Comparison of ENCODE assay signal across 8 cellular contexts in genomic region chr7:151123485-151124204, GRCh38. TPM values are rescaled to one million over a fixed set of nuclear protein-coding genes. Genes with fewer than 3 reads are reported as not detected.
DNase-seq lines count a peak whose midpoint lies in the region; ATAC-seq, FAIRE-seq and TF ChIP-seq lines count a peak whose summit lies in the region.
"Had no signal": no experiment of that assay in that cellular context is flagged by ENCODE, and none has a peak within 500 bp of the region (broad histone marks: within the 10 kb centered on the region; RNA-seq: fewer than 3 reads in every experiment).

No MANE protein-coding gene starts in this region.

- WGBS in K562 (ENCODE audit: insufficient coverage, low coverage, missing lambda C conversion rate) = 70% methylated on average over 37 of the region's 40 CpGs

- no peak overlapping the region for H3K27ac ChIP-seq in K562 (ENCODE audit: extremely low read depth, low read depth, low read length)

- H3K4me1 ChIP-seq in K562 (replicated peaks in 1 of 2; ENCODE audit: control insufficient read depth in 2 of 2, insufficient read depth in 2 of 2, low read length in 2 of 2) = peaks cover 0 to 47% of the 10 kb centered on the region in 2 experiments; a peak in 1 of 5 replicates

- H3K36me3 ChIP-seq in K562 (ENCODE audit: control insufficient read depth, insufficient read depth, low read length) = peaks cover 95% of the 10 kb centered on the region

- TF ChIP-seq EP300 in K562 (IDR thresholded peaks at IDR 0.05; ENCODE audit: low read length) = no peak

- TF ChIP-seq RAD21 in K562 (CRISPR knock-in tag; conservative IDR thresholded peaks at IDR 0.05 in 1 of 2, IDR thresholded peaks at IDR 0.05 in 1 of 2) = peak; percentile 86 to 94

- no peak overlapping the region for H3K4me2 ChIP-seq in K562 (ENCODE audit: insufficient read depth, low read length)

- intact Hi-C loops in K562 (cut with micrococcal nuclease) = loop anchor here (1.0 to 2.0 kb wide), 3 partner anchors 49 to 179 kb away; no protein-coding TSS in a partner anchor

- H3K9me1 ChIP-seq in K562 (ENCODE audit: control insufficient read depth, insufficient read depth, low read length) = peaks cover 5% of the 10 kb centered on the region

- peaks cover 10% of the 10 kb centered on the region; the same call in 2 of the 3 replicates for H3K79me2 ChIP-seq in K562 (ENCODE audit: control insufficient read depth, insufficient read depth, low read length)

- H2AFZ ChIP-seq in K562 (ENCODE audit: low read depth, low read length) = no peak overlapping the region

- peaks cover 15% of the 10 kb centered on the region for H4K20me1 ChIP-seq in K562 (replicated peaks; ENCODE audit: control insufficient read depth, insufficient read depth, low read length)

- POLR2A ChIA-PET in K562 (lab: Yijun Ruan, JAX) = interaction anchor here (0.9 to 1.2 kb wide), 5 partner anchors 8 to 120 kb away, joined by 3 to 7 read pairs (median 4); no protein-coding TSS in a partner anchor

- DNase-seq in NCI-H2107 (lab: John Stamatoyannopoulos, UW) = peak; percentile 81
- peak; percentile 95 to 97 (median 96) for DNase-seq in K562 (ENCODE audit: extremely low read depth in 1 of 4, low spot score in 3 of 4)
- peak; percentile 71 for DNase-seq in iPS DF 19.7 (ENCODE audit: low read depth, low spot score)
- peak; percentile 82 for DNase-seq in stimulated activated CD4-positive, alpha-beta T cell treated with anti-CD3 and anti-CD28 coated beads, Interleukin-12 subunit alpha, Interleukin-12 subunit beta, amount 100 ng/mL, for 4 hours

- H3K9me3 ChIP-seq in K562 (replicated peaks; ENCODE audit: control insufficient read depth, insufficient read depth, low read depth, low read length) = no peaks in the 10 kb centered on the region

- peak; percentile 29 for FAIRE-seq in TTC549 (lab: Jason Lieb, UNC)
- peak; percentile 100 for FAIRE-seq in K562 (lab: Jason Lieb, UNC)

- no peaks in the 10 kb centered on the region; a peak in 1 of 5 replicates for H3K27me3 ChIP-seq in K562 (ENCODE audit: control insufficient read depth in 2 of 2, insufficient read depth in 2 of 2, low read length in 2 of 2)

- no TSS peak for BruUV-seq in K562 (replicated peaks; lab: Mats Ljungman, UMichigan)

- no peak overlapping the region for H3K4me3 ChIP-seq in K562

- no peak for TF ChIP-seq POLR2A in K562 (conservative IDR thresholded peaks at IDR 0.05)

- peak; percentile 100 for TF ChIP-seq CTCF in K562 (IDR thresholded peaks at IDR 0.05 in 2 of 3, conservative IDR thresholded peaks at IDR 0.05 in 1 of 3; ENCODE audit: insufficient read depth in 2 of 3, low read depth in 1 of 3, low read length in 3 of 3)

- 0 out of 4 replicates have a peak overlapping the region, but pooled peaks of 1 of the 2 experiments have one; percentile 1 for H3K9ac ChIP-seq in K562 (ENCODE audit: insufficient read depth in 1 of 2, low read depth in 2 of 2, low read length in 2 of 2)

- CTCF ChIA-PET in K562 (lab: Yijun Ruan, JAX; ENCODE audit: low intra/inter-chr PET ratio) = interaction anchor here (0.6 to 4.4 kb wide), 9 partner anchors 10 to 325 kb away, joined by 3 to 74 read pairs (median 6); partner anchors contain the start of gene GBX1

- in situ Hi-C loops in K562 (cut with MboI) = no loop called here

- ATAC-seq in GM18498 (IDR thresholded peaks at IDR 0.05; ENCODE audit: unreplicated experiment) (peak; percentile 86), HG02943 (IDR thresholded peaks at IDR 0.05; ENCODE audit: low read depth, unreplicated experiment) (peak; percentile 77), K562 (peak; percentile 100)

TF ChIP-seq in K562, 482 proteins besides CTCF, POLR2A, EP300 and RAD21 (continues in another document):
- TF ChIP-seq CTBP1 (IDR thresholded peaks at IDR 0.05; ENCODE audit: borderline replicate concordance) (peak; percentile 57; the same call in 1 of the 2 replicates), JUND (IDR thresholded peaks at IDR 0.05; ENCODE audit: borderline replicate concordance, low read depth, low read length) (peak; percentile 69; the same call in 1 of the 2 replicates), JUND (tag; IDR thresholded peaks at IDR 0.05; ENCODE audit: borderline replicate concordance, low read depth, low read length) (peak; percentile 12; the same call in 1 of the 3 replicates), CC2D1A (IDR thresholded peaks at IDR 0.05) (peak; percentile 86), NR2F6 (CRISPR knock-in tag; IDR thresholded peaks at IDR 0.05) (0 out of 2 replicates have a peak, but pooled peaks have one; percentile 42), TBL1XR1 (IDR thresholded peaks at IDR 0.05; ENCODE audit: low read length in 2 of 2) (0 out of 4 replicates have a peak, but pooled peaks have one; percentile 21 to 57)

RNA-seq across cellular contexts. Expression of gene AGAP3, which starts 37.4 kb away (rescaled TPM):
- total RNA-seq in K562 (2011; cell fraction: chromatin; rRNA removed; ENCODE audit: low replicate concordance) = 309 and 657 TPM in 2 replicates
- total RNA-seq in K562 (2011; cell fraction: nucleolus; rRNA removed) = 263 and 322 TPM in 2 replicates
- total RNA-seq in K562 (2011; cell fraction: nucleoplasm; rRNA removed) = 258 and 293 TPM in 2 replicates
- 62.2 and 94.2 TPM in 2 replicates for total RNA-seq in K562 (2014; rRNA removed)
- total RNA-seq in K562 (2014; rRNA removed; fragmentation: Illumina TruSeq; extraction: Trizol) = 34.6 and 44.0 TPM in 2 replicates
- 59.8 and 60.0 TPM in 2 replicates for total RNA-seq in K562 (2015; rRNA removed; fragmentation: Illumina TruSeq; extraction: Trizol)
- 178 and 208 TPM in 2 replicates for total RNA-seq in K562 (2021)
- polyA plus RNA-seq in K562 (2011; rRNA removed) = 61.4 and 65.4 TPM in 2 replicates
- 86.8 and 233 TPM in 2 replicates for polyA plus RNA-seq in K562 (2011; cell fraction: cytosol; rRNA removed)
- 273 and 510 TPM in 2 replicates for polyA plus RNA-seq in K562 (2011; cell fraction: nucleus; rRNA removed)
- 83.7 and 110 TPM in 2 replicates for polyA plus RNA-seq in K562 (2012)
- 66.7 and 96.7 TPM in 2 replicates for polyA plus RNA-seq in K562 (2014; fragmentation: Illumina TruSeq; extraction: Trizol)
- polyA plus RNA-seq in K562 (2014; fragmentation: Nextera tagmentation; extraction: Ambion mirVana) = 1 to 10 TPM; 3.4 to 4.4 TPM
- 118 and 127 TPM in 2 replicates for polyA plus RNA-seq in K562 (2014; rRNA removed)
- polyA minus RNA-seq in K562 (2011; rRNA and poly(A)+ RNA removed) = 34.5 and 46.4 TPM in 2 replicates
- 64.1 and 65.6 TPM in 2 replicates for polyA minus RNA-seq in K562 (2011; cell fraction: cytosol; rRNA and poly(A)+ RNA removed)
- 79.9 and 118 TPM in 2 replicates for polyA minus RNA-seq in K562 (2011; cell fraction: nucleus; rRNA and poly(A)+ RNA removed)

RNA-seq across cellular contexts. Expression of gene TMUB1, which starts 40.4 kb away (rescaled TPM):
- 28.8 and 70.7 TPM in 2 replicates for total RNA-seq in K562 (2011; cell fraction: chromatin; rRNA removed; ENCODE audit: low replicate concordance)
- total RNA-seq in K562 (2011; cell fraction: nucleolus; rRNA removed) = 113 and 126 TPM in 2 replicates
- 72.2 and 72.4 TPM in 2 replicates for total RNA-seq in K562 (2011; cell fraction: nucleoplasm; rRNA removed)
- total RNA-seq in K562 (2014; rRNA removed) (189 and 255 TPM in 2 replicates), K562 (2014; rRNA removed; fragmentation: Illumina TruSeq; extraction: Trizol) (19.4 and 21.4 TPM in 2 replicates), K562 (2015; rRNA removed; fragmentation: Illumina TruSeq; extraction: Trizol) (86.3 and 97.0 TPM in 2 replicates), K562 (2021) (233 and 241 TPM in 2 replicates)
- polyA plus RNA-seq in K562 (2011; rRNA removed) (38.4 and 59.7 TPM in 2 replicates), K562 (2014; fragmentation: Illumina TruSeq; extraction: Trizol) (74.1 and 210 TPM in 2 replicates), K562 (2014; fragmentation: Nextera tagmentation; extraction: Ambion mirVana) (under 1 TPM; 0.14 to 0.34 TPM), K562 (2014; rRNA removed) (195 and 207 TPM in 2 replicates)
- 86.5 and 297 TPM in 2 replicates for polyA plus RNA-seq in K562 (2011; cell fraction: cytosol; rRNA removed)
- 123 and 249 TPM in 2 replicates for polyA plus RNA-seq in K562 (2011; cell fraction: nucleus; rRNA removed)
- polyA plus RNA-seq in K562 (2012) = 165 and 183 TPM in 2 replicates
- 8.2 and 12.5 TPM in 2 replicates for polyA minus RNA-seq in K562 (2011; rRNA and poly(A)+ RNA removed)
- 52.4 and 69.4 TPM in 2 replicates for polyA minus RNA-seq in K562 (2011; cell fraction: cytosol; rRNA and poly(A)+ RNA removed)
- polyA minus RNA-seq in K562 (2011; cell fraction: nucleus; rRNA and poly(A)+ RNA removed) = 18.0 and 20.3 TPM in 2 replicates

RNA-seq across cellular contexts. Expression of gene FASTK, which starts 43.0 kb away (rescaled TPM):
- 153 and 539 TPM in 2 replicates for total RNA-seq in K562 (2011; cell fraction: chromatin; rRNA removed; ENCODE audit: low replicate concordance)
- total RNA-seq in K562 (2011; cell fraction: nucleolus; rRNA removed) = 501 and 515 TPM in 2 replicates
- 225 and 261 TPM in 2 replicates for total RNA-seq in K562 (2011; cell fraction: nucleoplasm; rRNA removed)
- total RNA-seq in K562 (2014; rRNA removed) (114 and 139 TPM in 2 replicates), K562 (2014; rRNA removed; fragmentation: Illumina TruSeq; extraction: Trizol) (8.3 and 12.6 TPM in 2 replicates), K562 (2015; rRNA removed; fragmentation: Illumina TruSeq; extraction: Trizol) (50.3 and 55.4 TPM in 2 replicates), K562 (2021) (106 and 112 TPM in 2 replicates)
- polyA plus RNA-seq in K562 (2011; rRNA removed) (48.2 and 69.4 TPM in 2 replicates), K562 (2014; fragmentation: Illumina TruSeq; extraction: Trizol) (38.2 and 53.4 TPM in 2 replicates), K562 (2014; fragmentation: Nextera tagmentation; extraction: Ambion mirVana) (1 to 10 TPM in 1 of 2 experiments, under 1 TPM in 1; 0.51 to 2.7 TPM), K562 (2014; rRNA removed) (150 and 181 TPM in 2 replicates)
- 50.7 and 105 TPM in 2 replicates for polyA plus RNA-seq in K562 (2011; cell fraction: cytosol; rRNA removed)
- 711 and 1,075 TPM in 2 replicates for polyA plus RNA-seq in K562 (2011; cell fraction: nucleus; rRNA removed)
- 70.9 and 124 TPM in 2 replicates for polyA plus RNA-seq in K562 (2012)
- 18.8 and 24.7 TPM in 2 replicates for polyA minus RNA-seq in K562 (2011; rRNA and poly(A)+ RNA removed)
- polyA minus RNA-seq in K562 (2011; cell fraction: cytosol; rRNA and poly(A)+ RNA removed) = 22.8 and 23.4 TPM in 2 replicates
- polyA minus RNA-seq in K562 (2011; cell fraction: nucleus; rRNA and poly(A)+ RNA removed) = 187 and 189 TPM in 2 replicates

RNA-seq across cellular contexts. Expression of gene GBX1, which starts 43.8 kb away (rescaled TPM):
- total RNA-seq in K562 (2011; cell fraction: chromatin; rRNA removed; ENCODE audit: low replicate concordance) = not detected in 2 replicates
- not detected in 2 replicates for total RNA-seq in K562 (2011; cell fraction: nucleolus; rRNA removed)
- total RNA-seq in K562 (2011; cell fraction: nucleoplasm; rRNA removed) = not detected in 2 replicates
- not detected in 2 replicates for total RNA-seq in K562 (2014; rRNA removed)
- total RNA-seq in K562 (2014; rRNA removed; fragmentation: Illumina TruSeq; extraction: Trizol) = not detected in 2 replicates
- total RNA-seq in K562 (2015; rRNA removed; fragmentation: Illumina TruSeq; extraction: Trizol) = not detected in 2 replicates
- not detected in 2 replicates for total RNA-seq in K562 (2021)
- polyA plus RNA-seq in K562 (2011; rRNA removed) = not detected in 2 replicates
- polyA plus RNA-seq in K562 (2011; cell fraction: cytosol; rRNA removed) = not detected in 2 replicates
- not detected in 2 replicates for polyA plus RNA-seq in K562 (2011; cell fraction: nucleus; rRNA removed)
- polyA plus RNA-seq in K562 (2012) = not detected in 2 replicates
- not detected in 2 replicates for polyA plus RNA-seq in K562 (2014; fragmentation: Illumina TruSeq; extraction: Trizol)
- not detected for polyA plus RNA-seq in K562 (2014; fragmentation: Nextera tagmentation; extraction: Ambion mirVana)
- not detected in 2 replicates for polyA plus RNA-seq in K562 (2014; rRNA removed)
- polyA minus RNA-seq in K562 (2011; rRNA and poly(A)+ RNA removed) = not detected in 2 replicates
- polyA minus RNA-seq in K562 (2011; cell fraction: cytosol; rRNA and poly(A)+ RNA removed) = not detected in 2 replicates
- not detected in 2 replicates for polyA minus RNA-seq in K562 (2011; cell fraction: nucleus; rRNA and poly(A)+ RNA removed)
- total RNA-seq: subcutaneous adipose tissue had no signal
